9 cellular contexts compared by ENCODE assay signal in the genomic region with DNA sequence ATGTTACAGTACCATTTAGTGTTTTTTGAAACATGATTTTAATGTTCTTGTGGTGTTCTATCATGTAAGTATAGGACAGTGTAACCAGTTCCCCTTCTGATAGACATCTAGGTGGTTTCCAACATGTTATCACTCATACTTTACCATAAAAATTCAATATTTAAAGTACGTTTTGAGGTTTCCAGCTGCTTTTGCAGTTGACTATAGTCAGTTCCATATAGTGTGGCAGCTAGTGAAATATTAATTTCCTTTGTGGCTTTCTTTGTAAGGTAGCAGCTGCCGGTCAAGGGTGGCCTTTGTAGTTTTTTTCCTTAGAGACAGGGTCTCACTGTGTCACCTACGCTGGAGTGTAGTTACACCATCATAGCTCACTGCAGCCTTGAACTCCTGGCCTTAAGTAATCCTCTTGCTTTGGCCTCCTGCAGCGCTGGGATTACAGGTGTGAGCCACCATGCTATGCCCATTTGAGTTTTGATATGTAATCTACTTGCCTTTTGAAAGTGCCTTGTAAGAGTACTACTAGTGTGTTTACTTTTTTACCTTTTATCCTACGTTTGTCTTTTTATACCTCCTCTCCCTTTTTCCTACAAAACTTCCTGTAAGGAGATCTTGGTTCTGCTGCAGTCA.
A peak's percentile ranks its signal among the peaks of the same experiment; 100 is the strongest.
DNase-seq lines count a peak whose midpoint lies in the region; ATAC-seq and TF ChIP-seq lines count a peak whose summit lies in the region.
"Had no signal": no experiment of that assay in that cellular context is flagged by ENCODE, and none has a peak within 500 bp of the region (broad histone marks: within the 10 kb centered on the region; RNA-seq: fewer than 3 reads in every experiment).

No MANE protein-coding gene starts in this region.

- H3K9me3 ChIP-seq in hepatocyte (ENCODE audit: low read depth) = no peaks in the 10 kb centered on the region
- H3K9me3 ChIP-seq in aorta (ENCODE audit: control insufficient read depth, low read length) = no peaks in the 10 kb centered on the region

- no peak for DNase-seq in hepatocyte (ENCODE audit: low spot score)
- no peak for DNase-seq in aorta
- DNase-seq in NCI-H2227 (lab: John Stamatoyannopoulos, UW; ENCODE audit: unreplicated experiment) = no peak
- DNase-seq in COLO829 (ENCODE audit: low spot score) = no peak
- no peak for DNase-seq in epidermal melanocyte (ENCODE audit: insufficient read length, low spot score)
- DNase-seq: naive B cell had no signal

- no peak for TF ChIP-seq CTCF in hepatocyte (IDR thresholded peaks at IDR 0.05; ENCODE audit: poor library complexity)

- H3K79me2 ChIP-seq in hepatocyte = peaks cover 69% of the 10 kb centered on the region

- no peaks in the 10 kb centered on the region for H4K20me1 ChIP-seq in hepatocyte (ENCODE audit: insufficient read depth, poor library complexity, severe bottlenecking)

- intact Hi-C loops in aorta (cut with DNase I) = no loop called here

- H3K36me3 ChIP-seq in hepatocyte (replicated peaks; ENCODE audit: insufficient read depth, low read depth) (no peaks in the 10 kb centered on the region), aorta (ENCODE audit: control insufficient read depth in 1 of 2, insufficient read depth in 2 of 2, low read length in 1 of 2) (no peaks in the 10 kb centered on the region)

- no peak overlapping the region for H3K4me2 ChIP-seq in hepatocyte

- WGBS in hepatocyte (ENCODE audit: low lambda C conversion rate, missing lambda C conversion rate) = 67% methylated on average over 5 of the region's 5 CpGs
- WGBS in aorta, 2 donors = 76 to 77% methylated on average over 5 of the region's 5 CpGs

- H3K4me3 ChIP-seq in hepatocyte (no peak overlapping the region), aorta (ENCODE audit: low read length in 2 of 2) (no peak overlapping the region)

- ATAC-seq in GM18519 (IDR thresholded peaks at IDR 0.05; ENCODE audit: low FRiP score, unreplicated experiment) = peak; percentile 51
- ATAC-seq in GM21515 (IDR thresholded peaks at IDR 0.05; ENCODE audit: unreplicated experiment) = peak; percentile 56
- peak; percentile 72 for ATAC-seq in HG03196 (IDR thresholded peaks at IDR 0.05; ENCODE audit: unreplicated experiment)
- ATAC-seq in aorta (ENCODE audit: low FRiP score) = no peak

- H3K4me1 ChIP-seq in hepatocyte (ENCODE audit: insufficient read depth) = peaks cover 14% of the 10 kb centered on the region
- H3K4me1 ChIP-seq in aorta (ENCODE audit: control insufficient read depth in 1 of 2, insufficient read depth in 2 of 2, low read length in 2 of 2) = peaks cover 2 to 8% of the 10 kb centered on the region in 2 donors

- no peaks in the 10 kb centered on the region for H3K27me3 ChIP-seq in hepatocyte
- no peaks in the 10 kb centered on the region for H3K27me3 ChIP-seq in aorta (ENCODE audit: control insufficient read depth in 1 of 2, insufficient read depth in 2 of 2, low read length in 1 of 2)

- H3K27ac ChIP-seq in hepatocyte = peak overlapping the region; percentile 82
- no peak overlapping the region for H3K27ac ChIP-seq in aorta (ENCODE audit: low read depth in 1 of 2, low read length in 2 of 2)

- no peaks in the 10 kb centered on the region for H3K9me2 ChIP-seq in hepatocyte (replicated peaks; ENCODE audit: insufficient read depth)

- H2AFZ ChIP-seq in hepatocyte = no peak overlapping the region
